ENCODE assay signal across 10 cellular contexts in genomic region chr1:183589836-183590224, GRCh38. TPM values are rescaled to one million over a fixed set of nuclear protein-coding genes. Genes with fewer than 3 reads are reported as not detected.
A peak's percentile ranks its signal among the peaks of the same experiment; 100 is the strongest.
DNase-seq lines count a peak whose midpoint lies in the region; ATAC-seq and TF ChIP-seq lines count a peak whose summit lies in the region.
"Had no signal": no experiment of that assay in that cellular context is flagged by ENCODE, and none has a peak within 500 bp of the region (broad histone marks: within the 10 kb centered on the region; RNA-seq: fewer than 3 reads in every experiment).

No MANE protein-coding gene starts in this region.

- peaks cover 0 to 22% (median 0%) of the 10 kb centered on the region in 6 donors for H3K36me3 ChIP-seq in spleen

- H3K4me1 ChIP-seq in spleen, result peaks cover 2 to 84% (median 48%) of the 10 kb centered on the region in 6 donors

- peak; percentile 19 for ATAC-seq in HG02840 (IDR thresholded peaks at IDR 0.05; ENCODE audit: low FRiP score, unreplicated experiment)
- ATAC-seq in omental fat pad (ENCODE audit: low FRiP score), result no peak

- WGBS in adipose tissue, 3 donors, result 66 to 74% (median 71%) methylated on average over 4 of the region's 4 CpGs
- 55 to 70% (median 67%) methylated on average over 4 of the region's 4 CpGs for WGBS in spleen, 5 donors

- TF ChIP-seq POLR2A in spleen (IDR thresholded peaks at IDR 0.05), result no peak

- H3K27ac ChIP-seq in adipose tissue (ENCODE audit: low read depth, low read length), result peak overlapping the region; percentile 28
- H3K27ac ChIP-seq in spleen, result peak overlapping the region; percentile 72 to 98 (median 90)
- H3K27ac ChIP-seq: 22Rv1 had no signal

- TF ChIP-seq CTCF in spleen (IDR thresholded peaks at IDR 0.05 in 8 of 11, conservative IDR thresholded peaks at IDR 0.05 in 3 of 11) (no peak), omental fat pad (IDR thresholded peaks at IDR 0.05) (no peak)

- H3K9me3 ChIP-seq in spleen, result no peaks in the 10 kb centered on the region

- DNase-seq in NCI-H2107 treated with DMSO at 0.1 percent for 48 hours (lab: John Stamatoyannopoulos, UW; ENCODE audit: unreplicated experiment) (peak; percentile 17), NCI-H2107 (lab: John Stamatoyannopoulos, UW) (no peak), spleen (no peak), NCI-H524 (lab: John Stamatoyannopoulos, UW) (no peak), omental fat pad (ENCODE audit: low spot score) (no peak), SW 1271 (lab: John Stamatoyannopoulos, UW) (no peak)

- intact Hi-C loops in spleen (cut with DNase I; ENCODE audit: low total_unique reads), result no loop called here

- no peaks in the 10 kb centered on the region for H3K27me3 ChIP-seq in spleen (replicated peaks in 1 of 7)

- peak overlapping the region; percentile 8 to 67 (median 30) for H3K4me3 ChIP-seq in spleen
- H3K4me3 ChIP-seq: K562 had no signal

RNA-seq across cellular contexts. Expression of gene NCF2, which starts 0.4 kb away (rescaled TPM):
- polyA plus RNA-seq in adipose tissue (10 to 100 TPM in 2 of 3 donors, 1 to 10 TPM in 1; 4.0 to 30.8 (median 22.5) TPM), spleen (10 to 100 TPM; 14.9 to 34.7 (median 20.5) TPM)
- total RNA-seq in spleen (100 to 1,000 TPM in 5 of 7 donors, 10 to 100 TPM in 2; 62.2 to 232 (median 114) TPM), omental fat pad (10 to 100 TPM; 20.4 to 85.0 (median 44.4) TPM)

RNA-seq across cellular contexts. Expression of gene ARPC5, which starts 45.8 kb away (rescaled TPM):
- 100 to 1,000 TPM in 1 of 3 donors, 10 to 100 TPM in 2; 30.5 to 137 (median 73.8) TPM for polyA plus RNA-seq in adipose tissue
- total RNA-seq in spleen, result 100 to 1,000 TPM; 141 to 221 (median 171) TPM
- polyA plus RNA-seq in spleen, result 100 to 1,000 TPM; 122 to 208 (median 190) TPM
- total RNA-seq in omental fat pad, result 10 to 100 TPM; 68.7 to 99.2 (median 90.2) TPM
